2 cellular contexts compared by ENCODE assay signal in the genomic region with DNA sequence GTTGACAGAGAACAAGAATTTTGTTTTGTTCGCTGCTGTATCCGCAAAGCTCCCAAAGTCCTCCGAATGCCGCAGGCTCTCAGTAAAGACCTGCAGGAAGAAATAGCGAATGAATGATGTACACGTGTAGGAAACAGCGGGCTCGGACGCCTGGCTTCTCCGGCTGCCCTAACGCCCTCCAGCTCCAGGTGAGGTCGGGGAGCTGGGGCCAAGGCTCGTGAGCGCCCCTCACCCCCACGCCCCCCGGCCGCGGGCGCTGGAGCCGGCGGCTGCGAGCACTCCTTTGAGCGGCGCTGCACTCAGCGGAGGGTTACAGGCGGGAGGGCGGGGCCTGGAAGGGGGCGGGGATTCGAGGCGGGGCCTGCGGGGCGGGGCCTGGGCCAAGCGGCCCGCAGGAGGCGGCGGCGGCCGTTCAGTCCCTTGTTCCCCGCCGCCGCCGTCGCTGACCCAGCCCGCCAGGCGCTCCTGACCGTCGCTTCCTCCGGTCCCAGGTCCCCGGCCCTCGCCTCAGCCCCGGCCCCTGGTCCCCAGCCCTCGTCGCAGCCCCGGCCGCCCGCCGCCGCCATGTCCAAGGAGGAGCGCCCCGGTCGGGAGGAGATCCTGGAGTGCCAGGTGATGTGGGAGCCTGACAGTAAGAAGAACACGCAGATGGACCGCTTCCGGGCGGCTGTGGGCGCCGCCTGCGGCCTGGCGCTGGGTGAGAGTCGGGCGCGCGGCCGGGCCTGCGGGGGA.
TF ChIP-seq lines count a peak whose summit lies in the region.

A gene with protein sequence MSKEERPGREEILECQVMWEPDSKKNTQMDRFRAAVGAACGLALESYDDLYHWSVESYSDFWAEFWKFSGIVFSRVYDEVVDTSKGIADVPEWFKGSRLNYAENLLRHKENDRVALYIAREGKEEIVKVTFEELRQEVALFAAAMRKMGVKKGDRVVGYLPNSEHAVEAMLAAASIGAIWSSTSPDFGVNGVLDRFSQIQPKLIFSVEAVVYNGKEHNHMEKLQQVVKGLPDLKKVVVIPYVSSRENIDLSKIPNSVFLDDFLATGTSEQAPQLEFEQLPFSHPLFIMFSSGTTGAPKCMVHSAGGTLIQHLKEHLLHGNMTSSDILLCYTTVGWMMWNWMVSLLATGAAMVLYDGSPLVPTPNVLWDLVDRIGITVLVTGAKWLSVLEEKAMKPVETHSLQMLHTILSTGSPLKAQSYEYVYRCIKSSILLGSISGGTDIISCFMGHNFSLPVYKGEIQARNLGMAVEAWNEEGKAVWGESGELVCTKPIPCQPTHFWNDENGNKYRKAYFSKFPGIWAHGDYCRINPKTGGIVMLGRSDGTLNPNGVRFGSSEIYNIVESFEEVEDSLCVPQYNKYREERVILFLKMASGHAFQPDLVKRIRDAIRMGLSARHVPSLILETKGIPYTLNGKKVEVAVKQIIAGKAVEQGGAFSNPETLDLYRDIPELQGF (plus strand): TSS at position 415 of the 732 bp plus-strand sequence. CDS start 150 bp downstream, at position 565.

TF ChIP-seq in A549, 52 proteins besides CTCF, POLR2A, EP300 and RAD21 (continued from another document):
- TF ChIP-seq, protein P1, sequence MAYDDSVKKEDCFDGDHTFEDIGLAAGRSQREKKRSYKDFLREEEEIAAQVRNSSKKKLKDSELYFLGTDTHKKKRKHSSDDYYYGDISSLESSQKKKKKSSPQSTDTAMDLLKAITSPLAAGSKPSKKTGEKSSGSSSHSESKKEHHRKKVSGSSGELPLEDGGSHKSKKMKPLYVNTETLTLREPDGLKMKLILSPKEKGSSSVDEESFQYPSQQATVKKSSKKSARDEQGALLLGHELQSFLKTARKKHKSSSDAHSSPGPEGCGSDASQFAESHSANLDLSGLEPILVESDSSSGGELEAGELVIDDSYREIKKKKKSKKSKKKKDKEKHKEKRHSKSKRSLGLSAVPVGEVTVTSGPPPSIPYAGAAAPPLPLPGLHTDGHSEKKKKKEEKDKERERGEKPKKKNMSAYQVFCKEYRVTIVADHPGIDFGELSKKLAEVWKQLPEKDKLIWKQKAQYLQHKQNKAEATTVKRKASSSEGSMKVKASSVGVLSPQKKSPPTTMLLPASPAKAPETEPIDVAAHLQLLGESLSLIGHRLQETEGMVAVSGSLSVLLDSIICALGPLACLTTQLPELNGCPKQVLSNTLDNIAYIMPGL (CRISPR knock-in tag; IDR thresholded peaks at IDR 0.05; ENCODE audit: borderline replicate concordance) = no peak

TF ChIP-seq in WTC11, 78 proteins besides CTCF, POLR2A, EP300 and RAD21 (continued from another document):
- TF ChIP-seq, protein P2, sequence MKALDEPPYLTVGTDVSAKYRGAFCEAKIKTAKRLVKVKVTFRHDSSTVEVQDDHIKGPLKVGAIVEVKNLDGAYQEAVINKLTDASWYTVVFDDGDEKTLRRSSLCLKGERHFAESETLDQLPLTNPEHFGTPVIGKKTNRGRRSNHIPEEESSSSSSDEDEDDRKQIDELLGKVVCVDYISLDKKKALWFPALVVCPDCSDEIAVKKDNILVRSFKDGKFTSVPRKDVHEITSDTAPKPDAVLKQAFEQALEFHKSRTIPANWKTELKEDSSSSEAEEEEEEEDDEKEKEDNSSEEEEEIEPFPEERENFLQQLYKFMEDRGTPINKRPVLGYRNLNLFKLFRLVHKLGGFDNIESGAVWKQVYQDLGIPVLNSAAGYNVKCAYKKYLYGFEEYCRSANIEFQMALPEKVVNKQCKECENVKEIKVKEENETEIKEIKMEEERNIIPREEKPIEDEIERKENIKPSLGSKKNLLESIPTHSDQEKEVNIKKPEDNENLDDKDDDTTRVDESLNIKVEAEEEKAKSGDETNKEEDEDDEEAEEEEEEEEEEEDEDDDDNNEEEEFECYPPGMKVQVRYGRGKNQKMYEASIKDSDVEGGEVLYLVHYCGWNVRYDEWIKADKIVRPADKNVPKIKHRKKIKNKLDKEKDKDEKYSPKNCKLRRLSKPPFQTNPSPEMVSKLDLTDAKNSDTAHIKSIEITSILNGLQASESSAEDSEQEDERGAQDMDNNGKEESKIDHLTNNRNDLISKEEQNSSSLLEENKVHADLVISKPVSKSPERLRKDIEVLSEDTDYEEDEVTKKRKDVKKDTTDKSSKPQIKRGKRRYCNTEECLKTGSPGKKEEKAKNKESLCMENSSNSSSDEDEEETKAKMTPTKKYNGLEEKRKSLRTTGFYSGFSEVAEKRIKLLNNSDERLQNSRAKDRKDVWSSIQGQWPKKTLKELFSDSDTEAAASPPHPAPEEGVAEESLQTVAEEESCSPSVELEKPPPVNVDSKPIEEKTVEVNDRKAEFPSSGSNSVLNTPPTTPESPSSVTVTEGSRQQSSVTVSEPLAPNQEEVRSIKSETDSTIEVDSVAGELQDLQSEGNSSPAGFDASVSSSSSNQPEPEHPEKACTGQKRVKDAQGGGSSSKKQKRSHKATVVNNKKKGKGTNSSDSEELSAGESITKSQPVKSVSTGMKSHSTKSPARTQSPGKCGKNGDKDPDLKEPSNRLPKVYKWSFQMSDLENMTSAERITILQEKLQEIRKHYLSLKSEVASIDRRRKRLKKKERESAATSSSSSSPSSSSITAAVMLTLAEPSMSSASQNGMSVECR (CRISPR knock-in tag; IDR thresholded peaks at IDR 0.05; ENCODE audit: borderline replicate concordance) = peak; percentile 61; the same call in 1 of the 2 replicates
- TF ChIP-seq, protein P3, sequence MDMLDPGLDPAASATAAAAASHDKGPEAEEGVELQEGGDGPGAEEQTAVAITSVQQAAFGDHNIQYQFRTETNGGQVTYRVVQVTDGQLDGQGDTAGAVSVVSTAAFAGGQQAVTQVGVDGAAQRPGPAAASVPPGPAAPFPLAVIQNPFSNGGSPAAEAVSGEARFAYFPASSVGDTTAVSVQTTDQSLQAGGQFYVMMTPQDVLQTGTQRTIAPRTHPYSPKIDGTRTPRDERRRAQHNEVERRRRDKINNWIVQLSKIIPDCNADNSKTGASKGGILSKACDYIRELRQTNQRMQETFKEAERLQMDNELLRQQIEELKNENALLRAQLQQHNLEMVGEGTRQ (CRISPR knock-in tag; IDR thresholded peaks at IDR 0.05) = no peak
- TF ChIP-seq RELA (CRISPR knock-in tag; IDR thresholded peaks at IDR 0.05; ENCODE audit: borderline replicate concordance) = no peak
- 0 out of 2 replicates have a peak, but pooled peaks have one; percentile 34 for TF ChIP-seq FOXP1 (CRISPR knock-in tag; IDR thresholded peaks at IDR 0.05; ENCODE audit: borderline replicate concordance)
- TF ChIP-seq ZNF121 (CRISPR knock-in tag; IDR thresholded peaks at IDR 0.05) = no peak
- TF ChIP-seq, protein P4, sequence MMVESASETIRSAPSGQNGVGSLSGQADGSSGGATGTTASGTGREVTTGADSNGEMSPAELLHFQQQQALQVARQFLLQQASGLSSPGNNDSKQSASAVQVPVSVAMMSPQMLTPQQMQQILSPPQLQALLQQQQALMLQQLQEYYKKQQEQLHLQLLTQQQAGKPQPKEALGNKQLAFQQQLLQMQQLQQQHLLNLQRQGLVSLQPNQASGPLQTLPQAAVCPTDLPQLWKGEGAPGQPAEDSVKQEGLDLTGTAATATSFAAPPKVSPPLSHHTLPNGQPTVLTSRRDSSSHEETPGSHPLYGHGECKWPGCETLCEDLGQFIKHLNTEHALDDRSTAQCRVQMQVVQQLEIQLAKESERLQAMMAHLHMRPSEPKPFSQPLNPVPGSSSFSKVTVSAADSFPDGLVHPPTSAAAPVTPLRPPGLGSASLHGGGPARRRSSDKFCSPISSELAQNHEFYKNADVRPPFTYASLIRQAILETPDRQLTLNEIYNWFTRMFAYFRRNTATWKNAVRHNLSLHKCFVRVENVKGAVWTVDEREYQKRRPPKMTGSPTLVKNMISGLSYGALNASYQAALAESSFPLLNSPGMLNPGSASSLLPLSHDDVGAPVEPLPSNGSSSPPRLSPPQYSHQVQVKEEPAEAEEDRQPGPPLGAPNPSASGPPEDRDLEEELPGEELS (CRISPR knock-in tag; IDR thresholded peaks at IDR 0.05) = 0 out of 2 replicates have a peak, but pooled peaks have one; percentile 13
- TF ChIP-seq, protein P5, sequence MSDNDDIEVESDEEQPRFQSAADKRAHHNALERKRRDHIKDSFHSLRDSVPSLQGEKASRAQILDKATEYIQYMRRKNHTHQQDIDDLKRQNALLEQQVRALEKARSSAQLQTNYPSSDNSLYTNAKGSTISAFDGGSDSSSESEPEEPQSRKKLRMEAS (CRISPR knock-in tag; IDR thresholded peaks at IDR 0.05) = peak; percentile 12; the same call in 1 of the 2 replicates
- TF ChIP-seq, protein P6, sequence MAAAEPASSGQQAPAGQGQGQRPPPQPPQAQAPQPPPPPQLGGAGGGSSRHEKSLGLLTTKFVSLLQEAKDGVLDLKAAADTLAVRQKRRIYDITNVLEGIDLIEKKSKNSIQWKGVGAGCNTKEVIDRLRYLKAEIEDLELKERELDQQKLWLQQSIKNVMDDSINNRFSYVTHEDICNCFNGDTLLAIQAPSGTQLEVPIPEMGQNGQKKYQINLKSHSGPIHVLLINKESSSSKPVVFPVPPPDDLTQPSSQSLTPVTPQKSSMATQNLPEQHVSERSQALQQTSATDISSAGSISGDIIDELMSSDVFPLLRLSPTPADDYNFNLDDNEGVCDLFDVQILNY (CRISPR knock-in tag; IDR thresholded peaks at IDR 0.05) = peak; percentile 47; the same call in 1 of the 2 replicates
- TF ChIP-seq, protein P7, sequence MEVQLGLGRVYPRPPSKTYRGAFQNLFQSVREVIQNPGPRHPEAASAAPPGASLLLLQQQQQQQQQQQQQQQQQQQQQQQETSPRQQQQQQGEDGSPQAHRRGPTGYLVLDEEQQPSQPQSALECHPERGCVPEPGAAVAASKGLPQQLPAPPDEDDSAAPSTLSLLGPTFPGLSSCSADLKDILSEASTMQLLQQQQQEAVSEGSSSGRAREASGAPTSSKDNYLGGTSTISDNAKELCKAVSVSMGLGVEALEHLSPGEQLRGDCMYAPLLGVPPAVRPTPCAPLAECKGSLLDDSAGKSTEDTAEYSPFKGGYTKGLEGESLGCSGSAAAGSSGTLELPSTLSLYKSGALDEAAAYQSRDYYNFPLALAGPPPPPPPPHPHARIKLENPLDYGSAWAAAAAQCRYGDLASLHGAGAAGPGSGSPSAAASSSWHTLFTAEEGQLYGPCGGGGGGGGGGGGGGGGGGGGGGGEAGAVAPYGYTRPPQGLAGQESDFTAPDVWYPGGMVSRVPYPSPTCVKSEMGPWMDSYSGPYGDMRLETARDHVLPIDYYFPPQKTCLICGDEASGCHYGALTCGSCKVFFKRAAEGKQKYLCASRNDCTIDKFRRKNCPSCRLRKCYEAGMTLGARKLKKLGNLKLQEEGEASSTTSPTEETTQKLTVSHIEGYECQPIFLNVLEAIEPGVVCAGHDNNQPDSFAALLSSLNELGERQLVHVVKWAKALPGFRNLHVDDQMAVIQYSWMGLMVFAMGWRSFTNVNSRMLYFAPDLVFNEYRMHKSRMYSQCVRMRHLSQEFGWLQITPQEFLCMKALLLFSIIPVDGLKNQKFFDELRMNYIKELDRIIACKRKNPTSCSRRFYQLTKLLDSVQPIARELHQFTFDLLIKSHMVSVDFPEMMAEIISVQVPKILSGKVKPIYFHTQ (CRISPR knock-in tag; IDR thresholded peaks at IDR 0.05) = no peak
- 0 out of 2 replicates have a peak, but pooled peaks have one; percentile 3 for TF ChIP-seq ETV6 (CRISPR knock-in tag; IDR thresholded peaks at IDR 0.05)
- TF ChIP-seq SP1 (CRISPR knock-in tag; conservative IDR thresholded peaks at IDR 0.05) = peak; percentile 52; the same call in 1 of the 2 replicates
- no peak for TF ChIP-seq TEAD4 (CRISPR knock-in tag; IDR thresholded peaks at IDR 0.05)
- no peak for TF ChIP-seq SMAD4 (CRISPR knock-in tag; IDR thresholded peaks at IDR 0.05)
- no peak for TF ChIP-seq PRRX2 (CRISPR knock-in tag; IDR thresholded peaks at IDR 0.05)
